Comparison of ENCODE assay signal across 11 cellular contexts in genomic region chr2:148360662-148361061, GRCh38.
"Had no signal": no experiment of that assay in that cellular context is flagged by ENCODE, and none has a peak within 500 bp of the region (broad histone marks: within the 10 kb centered on the region; RNA-seq: fewer than 3 reads in every experiment).

No MANE protein-coding gene starts in this region.

- H2AFZ ChIP-seq: GM23248, GM23338 had no signal

- H3K9me3 ChIP-seq: HAP-1 had no signal

- H3K4me2 ChIP-seq: GM23338 had no signal

- H3K27ac ChIP-seq: GM23248 had no signal

- H3K9ac ChIP-seq: GM23248 had no signal

- FAIRE-seq: H1, H54 had no signal

- H3K4me3 ChIP-seq: GM23248, GM23338, HAP-1 had no signal

- H3K27ac Mint-ChIP-seq: GM23338, H9, HFFc6 had no signal

- H3K36me3 ChIP-seq: HAP-1 had no signal

- ATAC-seq: GM23338, HCT116 had no signal

- H3K4me3 Mint-ChIP-seq: GM23338, H9, HFFc6 had no signal

- DNase-seq: GM23248, GOT3, H7, H9, HCEC 1CT, HFFc6 had no signal
